Comparison of ENCODE assay signal across 1 cellular context in the genomic region with DNA sequence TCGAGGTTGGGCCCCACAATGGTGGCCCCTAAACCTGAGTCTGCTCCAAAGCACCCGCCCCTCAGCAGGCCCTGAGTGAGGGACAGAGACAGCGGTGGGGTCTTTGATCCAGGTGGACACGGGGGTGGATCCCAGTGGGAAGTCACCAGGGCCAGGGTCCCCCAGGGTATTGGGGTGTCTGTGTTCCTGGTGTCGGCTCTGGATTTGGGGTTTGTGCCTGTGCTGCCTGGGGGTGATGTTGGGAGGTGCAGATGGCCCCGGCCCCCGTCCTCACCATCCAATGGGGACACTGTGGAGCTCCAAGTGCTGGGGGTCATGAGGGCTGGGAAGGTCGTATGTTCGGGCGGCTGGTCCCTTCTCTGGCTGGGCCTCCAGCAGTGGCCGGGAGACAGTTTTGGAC.
TF ChIP-seq lines count a peak whose summit lies in the region.

No MANE protein-coding gene starts in this region.

TF ChIP-seq in HepG2, 621 proteins besides CTCF, POLR2A, EP300 and RAD21 (continued from another document):
- TF ChIP-seq, protein P1, sequence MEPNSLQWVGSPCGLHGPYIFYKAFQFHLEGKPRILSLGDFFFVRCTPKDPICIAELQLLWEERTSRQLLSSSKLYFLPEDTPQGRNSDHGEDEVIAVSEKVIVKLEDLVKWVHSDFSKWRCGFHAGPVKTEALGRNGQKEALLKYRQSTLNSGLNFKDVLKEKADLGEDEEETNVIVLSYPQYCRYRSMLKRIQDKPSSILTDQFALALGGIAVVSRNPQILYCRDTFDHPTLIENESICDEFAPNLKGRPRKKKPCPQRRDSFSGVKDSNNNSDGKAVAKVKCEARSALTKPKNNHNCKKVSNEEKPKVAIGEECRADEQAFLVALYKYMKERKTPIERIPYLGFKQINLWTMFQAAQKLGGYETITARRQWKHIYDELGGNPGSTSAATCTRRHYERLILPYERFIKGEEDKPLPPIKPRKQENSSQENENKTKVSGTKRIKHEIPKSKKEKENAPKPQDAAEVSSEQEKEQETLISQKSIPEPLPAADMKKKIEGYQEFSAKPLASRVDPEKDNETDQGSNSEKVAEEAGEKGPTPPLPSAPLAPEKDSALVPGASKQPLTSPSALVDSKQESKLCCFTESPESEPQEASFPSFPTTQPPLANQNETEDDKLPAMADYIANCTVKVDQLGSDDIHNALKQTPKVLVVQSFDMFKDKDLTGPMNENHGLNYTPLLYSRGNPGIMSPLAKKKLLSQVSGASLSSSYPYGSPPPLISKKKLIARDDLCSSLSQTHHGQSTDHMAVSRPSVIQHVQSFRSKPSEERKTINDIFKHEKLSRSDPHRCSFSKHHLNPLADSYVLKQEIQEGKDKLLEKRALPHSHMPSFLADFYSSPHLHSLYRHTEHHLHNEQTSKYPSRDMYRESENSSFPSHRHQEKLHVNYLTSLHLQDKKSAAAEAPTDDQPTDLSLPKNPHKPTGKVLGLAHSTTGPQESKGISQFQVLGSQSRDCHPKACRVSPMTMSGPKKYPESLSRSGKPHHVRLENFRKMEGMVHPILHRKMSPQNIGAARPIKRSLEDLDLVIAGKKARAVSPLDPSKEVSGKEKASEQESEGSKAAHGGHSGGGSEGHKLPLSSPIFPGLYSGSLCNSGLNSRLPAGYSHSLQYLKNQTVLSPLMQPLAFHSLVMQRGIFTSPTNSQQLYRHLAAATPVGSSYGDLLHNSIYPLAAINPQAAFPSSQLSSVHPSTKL (CRISPR knock-in tag; IDR thresholded peaks at IDR 0.05): no peak
